In the genomic region with DNA sequence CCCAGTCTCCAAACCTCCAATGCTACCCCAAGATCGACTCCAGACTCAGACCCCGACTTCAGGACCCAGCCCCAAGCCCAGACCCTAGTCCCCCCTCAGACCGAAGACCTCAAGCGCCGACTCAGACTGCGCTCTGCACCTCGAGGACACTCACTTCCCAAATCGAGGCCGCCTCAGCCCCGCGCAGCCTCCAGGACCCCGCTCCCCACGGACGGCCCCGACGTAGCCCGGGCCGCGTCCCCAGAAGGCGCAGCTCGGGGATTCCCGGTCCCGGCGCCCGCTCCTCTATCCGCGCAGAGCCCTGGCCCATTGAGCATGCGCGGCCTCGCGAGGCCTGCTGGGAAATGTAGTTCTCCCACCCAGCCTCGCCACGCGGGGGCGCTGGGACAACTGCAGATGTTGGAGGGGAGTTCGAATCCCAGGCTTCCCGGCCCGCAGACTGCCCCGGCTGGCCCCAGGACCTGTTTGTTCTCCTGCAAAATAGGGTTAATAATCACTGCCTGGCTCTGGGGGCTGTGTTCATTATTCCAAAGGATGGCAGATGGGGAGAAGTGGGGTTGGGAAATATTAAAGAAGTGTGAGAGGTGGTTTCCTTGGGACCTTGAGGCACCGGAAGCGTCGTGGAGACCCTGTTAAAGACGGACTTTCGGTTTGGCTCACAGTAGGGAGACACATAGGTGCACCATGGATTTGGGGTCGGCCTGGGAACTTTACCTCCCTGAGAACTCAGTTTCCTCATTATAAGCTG, we compare ENCODE assay signal across 1 cellular context.
TF ChIP-seq lines count a peak whose summit lies in the region.

Gene APBA3, minus strand, starts transcription at position 311 of the 748 bp plus-strand sequence. CDS start 1,428 bp downstream, outside the sequence.

TF ChIP-seq in HepG2, 621 proteins besides CTCF, POLR2A, EP300 and RAD21 (continued from another document and continues in another):
- TF ChIP-seq MTA1 (CRISPR knock-in tag; IDR thresholded peaks at IDR 0.05; ENCODE audit: borderline replicate concordance): peak; percentile 61; the same call in 1 of the 2 replicates
- TF ChIP-seq RFX5 (IDR thresholded peaks at IDR 0.05; ENCODE audit: low read depth, low read length): 0 out of 2 replicates have a peak, but pooled peaks have one; percentile 34
- no peak for TF ChIP-seq ZZZ3 (CRISPR knock-in tag; IDR thresholded peaks at IDR 0.05; ENCODE audit: borderline replicate concordance)
- no peak for TF ChIP-seq LCORL (IDR thresholded peaks at IDR 0.05)
- peak; percentile 57 for TF ChIP-seq LCORL (CRISPR knock-in tag; IDR thresholded peaks at IDR 0.05)
- peak; percentile 56 for TF ChIP-seq TBX2 (CRISPR knock-in tag; IDR thresholded peaks at IDR 0.05; ENCODE audit: borderline replicate concordance)
- no peak for TF ChIP-seq SCMH1 (CRISPR knock-in tag; IDR thresholded peaks at IDR 0.05; ENCODE audit: borderline replicate concordance)
- TF ChIP-seq MAFF (IDR thresholded peaks at IDR 0.05; ENCODE audit: low read depth, low read length): no peak
- TF ChIP-seq ZFP36 (IDR thresholded peaks at IDR 0.05; ENCODE audit: borderline replicate concordance, low read depth, low read length, partially characterized antibody): no peak
- TF ChIP-seq CC2D1A (CRISPR knock-in tag; IDR thresholded peaks at IDR 0.05): no peak
- no peak for TF ChIP-seq KLF9 (CRISPR knock-in tag; IDR thresholded peaks at IDR 0.05; ENCODE audit: low read depth)
- no peak for TF ChIP-seq ARHGAP35 (CRISPR knock-in tag; IDR thresholded peaks at IDR 0.05; ENCODE audit: borderline replicate concordance)
- TF ChIP-seq ZNF891 (CRISPR knock-in tag; IDR thresholded peaks at IDR 0.05): no peak
- TF ChIP-seq ATF7-NPFF (CRISPR knock-in tag; IDR thresholded peaks at IDR 0.05; ENCODE audit: low read depth): no peak
- TF ChIP-seq ZNF775 (CRISPR knock-in tag; IDR thresholded peaks at IDR 0.05; ENCODE audit: borderline replicate concordance): no peak
- TF ChIP-seq TSC22D2 (CRISPR knock-in tag; IDR thresholded peaks at IDR 0.05; ENCODE audit: borderline replicate concordance): no peak
- no peak for TF ChIP-seq ZMAT5 (CRISPR knock-in tag; IDR thresholded peaks at IDR 0.05; ENCODE audit: borderline replicate concordance, low read depth)
- TF ChIP-seq NFE2 (CRISPR knock-in tag; IDR thresholded peaks at IDR 0.05): no peak
- TF ChIP-seq PAX8 (CRISPR knock-in tag; IDR thresholded peaks at IDR 0.05; ENCODE audit: borderline replicate concordance): no peak
- no peak; the same call in 1 of the 2 replicates for TF ChIP-seq KDM4B (CRISPR knock-in tag; IDR thresholded peaks at IDR 0.05)
- peak; percentile 81 for TF ChIP-seq TAF15 (IDR thresholded peaks at IDR 0.05; ENCODE audit: low read depth, low read length, poor library complexity, severe bottlenecking)
- TF ChIP-seq ZNF432 (CRISPR knock-in tag; IDR thresholded peaks at IDR 0.05; ENCODE audit: borderline replicate concordance): no peak
- no peak; the same call in 1 of the 2 replicates for TF ChIP-seq PATZ1 (CRISPR knock-in tag; IDR thresholded peaks at IDR 0.05)
- no peak for TF ChIP-seq GZF1 (CRISPR knock-in tag; IDR thresholded peaks at IDR 0.05)
- TF ChIP-seq, protein P1, sequence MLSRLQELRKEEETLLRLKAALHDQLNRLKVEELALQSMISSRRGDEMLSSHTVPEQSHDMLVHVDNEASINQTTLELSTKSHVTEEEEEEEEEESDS (CRISPR knock-in tag; IDR thresholded peaks at IDR 0.05; ENCODE audit: borderline replicate concordance): no peak
- no peak for TF ChIP-seq KDM6A (CRISPR knock-in tag; IDR thresholded peaks at IDR 0.05; ENCODE audit: low read depth)
- TF ChIP-seq PAF1 (CRISPR knock-in tag; IDR thresholded peaks at IDR 0.05): no peak
- no peak for TF ChIP-seq ZNF570 (CRISPR knock-in tag; IDR thresholded peaks at IDR 0.05; ENCODE audit: borderline replicate concordance)
- TF ChIP-seq, protein P2, sequence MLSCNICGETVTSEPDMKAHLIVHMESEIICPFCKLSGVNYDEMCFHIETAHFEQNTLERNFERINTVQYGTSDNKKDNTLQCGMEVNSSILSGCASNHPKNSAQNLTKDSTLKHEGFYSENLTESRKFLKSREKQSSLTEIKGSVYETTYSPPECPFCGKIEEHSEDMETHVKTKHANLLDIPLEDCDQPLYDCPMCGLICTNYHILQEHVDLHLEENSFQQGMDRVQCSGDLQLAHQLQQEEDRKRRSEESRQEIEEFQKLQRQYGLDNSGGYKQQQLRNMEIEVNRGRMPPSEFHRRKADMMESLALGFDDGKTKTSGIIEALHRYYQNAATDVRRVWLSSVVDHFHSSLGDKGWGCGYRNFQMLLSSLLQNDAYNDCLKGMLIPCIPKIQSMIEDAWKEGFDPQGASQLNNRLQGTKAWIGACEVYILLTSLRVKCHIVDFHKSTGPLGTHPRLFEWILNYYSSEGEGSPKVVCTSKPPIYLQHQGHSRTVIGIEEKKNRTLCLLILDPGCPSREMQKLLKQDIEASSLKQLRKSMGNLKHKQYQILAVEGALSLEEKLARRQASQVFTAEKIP (CRISPR knock-in tag; IDR thresholded peaks at IDR 0.05; ENCODE audit: borderline replicate concordance): no peak
- TF ChIP-seq SAFB2 (CRISPR knock-in tag; IDR thresholded peaks at IDR 0.05; ENCODE audit: borderline replicate concordance, low read depth): no peak
- TF ChIP-seq ZSCAN12 (CRISPR knock-in tag; IDR thresholded peaks at IDR 0.05): no peak
- no peak for TF ChIP-seq NR2F6 (IDR thresholded peaks at IDR 0.05)
- TF ChIP-seq NR2F6 (CRISPR knock-in tag; IDR thresholded peaks at IDR 0.05): no peak
- TF ChIP-seq TBP (CRISPR knock-in tag; IDR thresholded peaks at IDR 0.05): no peak
- TF ChIP-seq ZKSCAN1 (IDR thresholded peaks at IDR 0.05; ENCODE audit: low read length): peak; percentile 97
- TF ChIP-seq NFE2L2 (IDR thresholded peaks at IDR 0.05; ENCODE audit: low read length): no peak
- TF ChIP-seq ZNF672 (CRISPR knock-in tag; IDR thresholded peaks at IDR 0.05): no peak
- TF ChIP-seq MZF1 (CRISPR knock-in tag; IDR thresholded peaks at IDR 0.05; ENCODE audit: borderline replicate concordance): no peak
- peak; percentile 32; the same call in 1 of the 2 replicates for TF ChIP-seq REPIN1 (CRISPR knock-in tag; IDR thresholded peaks at IDR 0.05; ENCODE audit: borderline replicate concordance, low read depth)
- peak; percentile 50; the same call in 1 of the 2 replicates for TF ChIP-seq NR0B2 (CRISPR knock-in tag; IDR thresholded peaks at IDR 0.05)
- no peak for TF ChIP-seq ZBTB1 (CRISPR knock-in tag; IDR thresholded peaks at IDR 0.05; ENCODE audit: borderline replicate concordance)
- no peak; the same call in 1 of the 2 replicates for TF ChIP-seq BRD4 (CRISPR knock-in tag; IDR thresholded peaks at IDR 0.05)
- peak; percentile 49; the same call in 1 of the 2 replicates for TF ChIP-seq EEA1 (CRISPR knock-in tag; IDR thresholded peaks at IDR 0.05; ENCODE audit: borderline replicate concordance)
- TF ChIP-seq ZNF484 (CRISPR knock-in tag; IDR thresholded peaks at IDR 0.05; ENCODE audit: borderline replicate concordance, low read depth): peak; percentile 82; the same call in 1 of the 2 replicates
- TF ChIP-seq CREBL2 (CRISPR knock-in tag; IDR thresholded peaks at IDR 0.05; ENCODE audit: borderline replicate concordance): no peak
- no peak for TF ChIP-seq ZNF180 (CRISPR knock-in tag; IDR thresholded peaks at IDR 0.05; ENCODE audit: borderline replicate concordance, low read depth)
- TF ChIP-seq FOXK2 (IDR thresholded peaks at IDR 0.05): no peak
- TF ChIP-seq, protein P3, sequence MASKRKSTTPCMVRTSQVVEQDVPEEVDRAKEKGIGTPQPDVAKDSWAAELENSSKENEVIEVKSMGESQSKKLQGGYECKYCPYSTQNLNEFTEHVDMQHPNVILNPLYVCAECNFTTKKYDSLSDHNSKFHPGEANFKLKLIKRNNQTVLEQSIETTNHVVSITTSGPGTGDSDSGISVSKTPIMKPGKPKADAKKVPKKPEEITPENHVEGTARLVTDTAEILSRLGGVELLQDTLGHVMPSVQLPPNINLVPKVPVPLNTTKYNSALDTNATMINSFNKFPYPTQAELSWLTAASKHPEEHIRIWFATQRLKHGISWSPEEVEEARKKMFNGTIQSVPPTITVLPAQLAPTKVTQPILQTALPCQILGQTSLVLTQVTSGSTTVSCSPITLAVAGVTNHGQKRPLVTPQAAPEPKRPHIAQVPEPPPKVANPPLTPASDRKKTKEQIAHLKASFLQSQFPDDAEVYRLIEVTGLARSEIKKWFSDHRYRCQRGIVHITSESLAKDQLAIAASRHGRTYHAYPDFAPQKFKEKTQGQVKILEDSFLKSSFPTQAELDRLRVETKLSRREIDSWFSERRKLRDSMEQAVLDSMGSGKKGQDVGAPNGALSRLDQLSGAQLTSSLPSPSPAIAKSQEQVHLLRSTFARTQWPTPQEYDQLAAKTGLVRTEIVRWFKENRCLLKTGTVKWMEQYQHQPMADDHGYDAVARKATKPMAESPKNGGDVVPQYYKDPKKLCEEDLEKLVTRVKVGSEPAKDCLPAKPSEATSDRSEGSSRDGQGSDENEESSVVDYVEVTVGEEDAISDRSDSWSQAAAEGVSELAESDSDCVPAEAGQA (IDR thresholded peaks at IDR 0.05; ENCODE audit: low read depth): peak; percentile 57; the same call in 1 of the 2 replicates
- TF ChIP-seq, protein P3 (CRISPR knock-in tag; IDR thresholded peaks at IDR 0.05; ENCODE audit: borderline replicate concordance): no peak
- peak; percentile 90 for TF ChIP-seq PHF8 (CRISPR knock-in tag; IDR thresholded peaks at IDR 0.05)
- no peak for TF ChIP-seq RARA (CRISPR knock-in tag; IDR thresholded peaks at IDR 0.05)
- no peak; the same call in 1 of the 2 replicates for TF ChIP-seq ZNF782 (CRISPR knock-in tag; IDR thresholded peaks at IDR 0.05; ENCODE audit: borderline replicate concordance)
- no peak for TF ChIP-seq NFRKB (IDR thresholded peaks at IDR 0.05)
- TF ChIP-seq, protein P4, sequence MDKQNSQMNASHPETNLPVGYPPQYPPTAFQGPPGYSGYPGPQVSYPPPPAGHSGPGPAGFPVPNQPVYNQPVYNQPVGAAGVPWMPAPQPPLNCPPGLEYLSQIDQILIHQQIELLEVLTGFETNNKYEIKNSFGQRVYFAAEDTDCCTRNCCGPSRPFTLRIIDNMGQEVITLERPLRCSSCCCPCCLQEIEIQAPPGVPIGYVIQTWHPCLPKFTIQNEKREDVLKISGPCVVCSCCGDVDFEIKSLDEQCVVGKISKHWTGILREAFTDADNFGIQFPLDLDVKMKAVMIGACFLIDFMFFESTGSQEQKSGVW (CRISPR knock-in tag; IDR thresholded peaks at IDR 0.05; ENCODE audit: borderline replicate concordance): no peak
